In the genomic region with DNA sequence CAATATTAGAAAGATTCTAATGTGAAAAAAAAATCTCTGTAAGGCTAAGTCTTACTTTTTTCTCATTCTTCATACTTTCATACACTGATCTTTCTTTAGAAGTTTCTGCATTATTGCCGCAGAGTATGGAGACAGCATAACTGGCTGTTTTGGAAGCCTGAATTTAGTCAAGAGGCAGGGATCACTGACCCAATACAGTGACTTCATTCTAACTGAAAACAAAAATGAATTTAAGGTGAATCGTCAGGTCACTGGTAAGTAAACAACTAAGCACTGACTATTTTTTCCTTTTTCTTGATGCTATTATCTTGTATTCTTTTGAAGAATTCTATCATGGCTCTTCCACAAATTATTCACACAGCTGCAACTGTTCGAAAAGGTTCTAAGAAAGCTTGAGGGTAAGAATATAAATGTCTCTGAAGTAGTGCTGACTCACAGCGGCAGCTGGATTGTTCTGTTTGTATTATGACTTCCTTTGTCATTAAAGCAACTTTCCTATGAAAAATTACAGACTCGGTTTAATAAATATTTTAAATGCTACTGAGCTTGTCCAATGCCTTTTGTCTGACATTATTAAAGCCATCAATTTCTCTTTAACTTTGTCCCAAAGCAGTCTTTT, we compare ENCODE assay signal across 13 cellular contexts.
DNase-seq lines count a peak whose midpoint lies in the region; ATAC-seq and TF ChIP-seq lines count a peak whose summit lies in the region.
"Had no signal": no experiment of that assay in that cellular context is flagged by ENCODE, and none has a peak within 500 bp of the region (broad histone marks: within the 10 kb centered on the region; RNA-seq: fewer than 3 reads in every experiment).

No MANE protein-coding gene starts in this region.

- no peak for TF ChIP-seq CTCF in IMR-90 (conservative IDR thresholded peaks at IDR 0.05; ENCODE audit: low read depth, low read length)
- no peak for TF ChIP-seq CTCF in brain microvascular endothelial cell (IDR thresholded peaks at IDR 0.05; ENCODE audit: low read depth, low read length, missing control alignments)

- no peak overlapping the region for H2BK120ac ChIP-seq in IMR-90 (ENCODE audit: low read depth, low read length)

- WGBS in IMR-90 (ENCODE audit: extremely low coverage in 2 of 2, insufficient read length in 1 of 2), 2 experiments, result no CpG with 5 or more reads among the region's 5 CpGs
- WGBS in mesodermal cell (ENCODE audit: insufficient coverage in 2 of 2), 2 experiments, result 33 to 86% methylated on average over 1 of the region's 5 CpGs

- H2BK15ac ChIP-seq in IMR-90 (ENCODE audit: low read depth, low read length), result no peak overlapping the region

- no peaks in the 10 kb centered on the region for H3K36me3 Mint-ChIP-seq in naive thymus-derived CD8-positive, alpha-beta T cell

- intact Hi-C loops in IMR-90 (cut with micrococcal nuclease), result no loop called here

- H4K5ac ChIP-seq in IMR-90 (ENCODE audit: low read depth, low read length), result no peak overlapping the region

- H2AK5ac ChIP-seq in IMR-90 (ENCODE audit: low read depth, low read length), result no peak overlapping the region

- H3K27me3 ChIP-seq in IMR-90 (ENCODE audit: control insufficient read depth, insufficient read depth, low read length), result no peaks in the 10 kb centered on the region
- no peaks in the 10 kb centered on the region for H3K27me3 ChIP-seq in brain microvascular endothelial cell (replicated peaks)
- H3K27me3 ChIP-seq: upper lobe of right lung had no signal

- no peak overlapping the region for H3K56ac ChIP-seq in IMR-90 (ENCODE audit: extremely low read depth, insufficient read depth, low read length)

- H3K4me3 Mint-ChIP-seq in naive thymus-derived CD8-positive, alpha-beta T cell, result no peak overlapping the region

- H2AK9ac ChIP-seq in IMR-90 (replicated peaks; ENCODE audit: low read depth, low read length, poor library complexity), result no peak overlapping the region

- no peak overlapping the region for H2AFZ ChIP-seq in IMR-90 (replicated peaks; ENCODE audit: low read length, poor library complexity)

- no peaks in the 10 kb centered on the region for H3K4me1 Mint-ChIP-seq in naive thymus-derived CD8-positive, alpha-beta T cell

- peaks cover 0 to 8% (median 3%) of the 10 kb centered on the region in 9 donors for H3K9me3 Mint-ChIP-seq in naive thymus-derived CD8-positive, alpha-beta T cell

- peak; percentile 65 for DNase-seq in ELR (ENCODE audit: low read depth)
- DNase-seq in IMR-90, result peak; percentile 70
- peak; percentile 71 for DNase-seq in brain microvascular endothelial cell
- no peak for DNase-seq in naive thymus-derived CD8-positive, alpha-beta T cell
- DNase-seq in NCI-H446 treated with DMSO at 0.1 percent for 48 hours (lab: John Stamatoyannopoulos, UW), result no peak
- DNase-seq in HuH-7.5 (ENCODE audit: low spot score), result no peak
- DNase-seq: left cardiac atrium, psoas muscle, upper lobe of right lung had no signal

- no peak overlapping the region for H3K4ac ChIP-seq in IMR-90 (ENCODE audit: low read depth, low read length)

- no peak for TF ChIP-seq RAD21 in IMR-90 (IDR thresholded peaks at IDR 0.05; ENCODE audit: low read length)

- in situ Hi-C loops in IMR-90 (cut with MboI; ENCODE audit: low sequenced_read_pairs) (no loop called here), brain microvascular endothelial cell (cut with HindIII; ENCODE audit: low pct_ligation_motif_present, low sequenced_read_pairs) (loop anchor here (25.0 kb wide), 1 partner anchor 608 kb away; a partner anchor contains a TSS)

- no peak overlapping the region for H4K8ac ChIP-seq in IMR-90 (ENCODE audit: low read depth in 2 of 2, low read length in 2 of 2)

- H3K4me3 ChIP-seq in IMR-90 (ENCODE audit: insufficient read depth, low read depth, low read length), result no peak overlapping the region
- H3K4me3 ChIP-seq in brain microvascular endothelial cell (ENCODE audit: low read depth, low read length), result no peak overlapping the region
- H3K4me3 ChIP-seq in mesodermal cell (ENCODE audit: extremely low read depth, insufficient read depth, low read length, poor library complexity, severe bottlenecking), result no peak overlapping the region
- H3K4me3 ChIP-seq: psoas muscle, upper lobe of right lung had no signal

- H3K79me1 ChIP-seq in IMR-90 (ENCODE audit: low read depth in 1 of 2, low read length in 2 of 2), result no peaks in the 10 kb centered on the region

- H4K91ac ChIP-seq in IMR-90 (ENCODE audit: insufficient read depth, low read depth, low read length), result no peak overlapping the region

- H3K27ac ChIP-seq in IMR-90 (ENCODE audit: insufficient read depth, low read length), result no peak overlapping the region
- peak overlapping the region; percentile 67 for H3K27ac ChIP-seq in brain microvascular endothelial cell
- H3K27ac ChIP-seq in mesodermal cell (ENCODE audit: low read depth, low read length, severe bottlenecking), result peak overlapping the region; percentile 77
- H3K27ac ChIP-seq: C4-2B, psoas muscle, upper lobe of right lung had no signal

- no TSS peak for BruUV-seq in IMR-90 (replicated peaks; lab: Mats Ljungman, UMichigan)

- H3K36me3 ChIP-seq in IMR-90 (ENCODE audit: control insufficient read depth, insufficient read depth, low read length), result no peaks in the 10 kb centered on the region
- no peaks in the 10 kb centered on the region for H3K36me3 ChIP-seq in brain microvascular endothelial cell (replicated peaks)
- H3K36me3 ChIP-seq in mesodermal cell (ENCODE audit: control insufficient read depth, insufficient read depth, low read length), result no peaks in the 10 kb centered on the region
- H3K36me3 ChIP-seq: upper lobe of right lung had no signal

- peak overlapping the region; percentile 19 for H2BK5ac ChIP-seq in IMR-90 (ENCODE audit: low read depth, low read length, poor library complexity, severe bottlenecking)

- H3K9ac ChIP-seq in IMR-90 (ENCODE audit: low read depth, low read length), result no peak overlapping the region

- H4K20me1 ChIP-seq in IMR-90 (ENCODE audit: insufficient read depth, low read length), result no peaks in the 10 kb centered on the region

- POLR2A ChIA-PET in IMR-90 (lab: Charles Lee; ENCODE audit: unreplicated experiment), result no interaction called here
- POLR2A ChIA-PET in naive thymus-derived CD8-positive, alpha-beta T cell (lab: Charles Lee), result no interaction called here

- H3K23ac ChIP-seq in IMR-90 (ENCODE audit: low read depth, low read length), result no peak overlapping the region

- dilution Hi-C loops in IMR-90 (cut with HindIII; ENCODE audit: low sequenced_read_pairs, unreplicated experiment), result no loop called here

- H3K27me3 Mint-ChIP-seq in naive thymus-derived CD8-positive, alpha-beta T cell, result no peaks in the 10 kb centered on the region

- no peak overlapping the region for H3K27ac Mint-ChIP-seq in naive thymus-derived CD8-positive, alpha-beta T cell

- no peak overlapping the region for H3K18ac ChIP-seq in IMR-90 (ENCODE audit: low read depth, low read length)

- ATAC-seq in IMR-90 (ENCODE audit: low read depth) (peak; percentile 54; the same call in 1 of the 2 replicates), GM19328 (IDR thresholded peaks at IDR 0.05; ENCODE audit: unreplicated experiment) (no peak)
- ATAC-seq in naive thymus-derived CD8-positive, alpha-beta T cell, result no peak
- ATAC-seq: HepG2, left cardiac atrium, psoas muscle, upper lobe of right lung had no signal

- no peaks in the 10 kb centered on the region for H3K4me1 ChIP-seq in IMR-90 (ENCODE audit: control insufficient read depth, insufficient read depth, low read length)
- H3K4me1 ChIP-seq in mesodermal cell (ENCODE audit: control insufficient read depth, insufficient read depth, low read length, poor library complexity, severe bottlenecking), result peaks cover 20% of the 10 kb centered on the region
- H3K4me1 ChIP-seq: psoas muscle, upper lobe of right lung had no signal

- no peaks in the 10 kb centered on the region for H3K9me1 ChIP-seq in IMR-90 (ENCODE audit: insufficient read depth, low read length)

- no peaks in the 10 kb centered on the region for H3K9me3 ChIP-seq in IMR-90 (ENCODE audit: control insufficient read depth, insufficient read depth, low read length)
- H3K9me3 ChIP-seq in mesodermal cell (ENCODE audit: control insufficient read depth, low read length), result no peaks in the 10 kb centered on the region
- H3K9me3 ChIP-seq: upper lobe of right lung had no signal

- peak overlapping the region; percentile 58; the same call in 1 of the 2 replicates for H3K4me2 ChIP-seq in IMR-90 (ENCODE audit: low read depth, low read length)

- H3K14ac ChIP-seq in IMR-90 (replicated peaks; ENCODE audit: low read depth, low read length), result no peak overlapping the region

- CTCF ChIA-PET in IMR-90 (lab: Yijun Ruan, JAX), result no interaction called here

- H2BK20ac ChIP-seq in IMR-90 (ENCODE audit: low read depth, low read length), result no peak overlapping the region

- TF ChIP-seq POLR2A in IMR-90 (IDR thresholded peaks at IDR 0.05; ENCODE audit: low read depth, low read length), result no peak

TF ChIP-seq in IMR-90, 13 proteins besides CTCF, POLR2A, EP300 and RAD21 (continues in another document):
- TF ChIP-seq MAFK (IDR thresholded peaks at IDR 0.05; ENCODE audit: low read depth, low read length) (0 out of 2 replicates have a peak, but pooled peaks have one; percentile 1), FOS (IDR thresholded peaks at IDR 0.05; ENCODE audit: low read depth, low read length) (peak; percentile 28; the same call in 1 of the 2 replicates), CHD1 (IDR thresholded peaks at IDR 0.05; ENCODE audit: low read depth, low read length) (no peak), BHLHE40 (IDR thresholded peaks at IDR 0.05; ENCODE audit: low read depth, low read length) (no peak), RFX5 (IDR thresholded peaks at IDR 0.05; ENCODE audit: low read depth, low read length) (no peak), NFE2L2 (IDR thresholded peaks at IDR 0.05; ENCODE audit: low read depth, low read length) (peak; percentile 51; the same call in 1 of the 2 replicates), CEBPB (IDR thresholded peaks at IDR 0.05; ENCODE audit: low read depth, low read length) (no peak), RCOR1 (IDR thresholded peaks at IDR 0.05; ENCODE audit: insufficient replicate concordance, low read length) (no peak), SMC3 (IDR thresholded peaks at IDR 0.05; ENCODE audit: low read depth, low read length) (no peak), MXI1 (IDR thresholded peaks at IDR 0.05; ENCODE audit: borderline replicate concordance, low read depth, low read length) (no peak), MAZ (IDR thresholded peaks at IDR 0.05; ENCODE audit: borderline replicate concordance, low read depth, low read length) (no peak)
- TF ChIP-seq, protein P1, sequence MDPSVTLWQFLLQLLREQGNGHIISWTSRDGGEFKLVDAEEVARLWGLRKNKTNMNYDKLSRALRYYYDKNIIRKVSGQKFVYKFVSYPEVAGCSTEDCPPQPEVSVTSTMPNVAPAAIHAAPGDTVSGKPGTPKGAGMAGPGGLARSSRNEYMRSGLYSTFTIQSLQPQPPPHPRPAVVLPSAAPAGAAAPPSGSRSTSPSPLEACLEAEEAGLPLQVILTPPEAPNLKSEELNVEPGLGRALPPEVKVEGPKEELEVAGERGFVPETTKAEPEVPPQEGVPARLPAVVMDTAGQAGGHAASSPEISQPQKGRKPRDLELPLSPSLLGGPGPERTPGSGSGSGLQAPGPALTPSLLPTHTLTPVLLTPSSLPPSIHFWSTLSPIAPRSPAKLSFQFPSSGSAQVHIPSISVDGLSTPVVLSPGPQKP (IDR thresholded peaks at IDR 0.05; ENCODE audit: borderline replicate concordance, low read depth, low read length), result no peak

Comparison
In these comparisons a context has a peak if more than half of its experiments do, and no peak if none do; other contexts are left out.
1. DNase-seq: peak in ELR (single experiment), IMR-90 (single experiment) and brain microvascular endothelial cell (single experiment); none in naive thymus-derived CD8-positive, alpha-beta T cell (0 of 10), NCI-H446 treated with DMSO at 0.1 percent for 48 hours (single experiment) and HuH-7.5 (single experiment).